ENCODE assay signal across 23 cellular contexts in genomic region chr2:120318626-120319025, GRCh38. TPM values are rescaled to one million over a fixed set of nuclear protein-coding genes. Genes with fewer than 3 reads are reported as not detected.
A peak's percentile ranks its signal among the peaks of the same experiment; 100 is the strongest.
DNase-seq lines count a peak whose midpoint lies in the region; ATAC-seq, FAIRE-seq and TF ChIP-seq lines count a peak whose summit lies in the region.
"Had no signal": no experiment of that assay in that cellular context is flagged by ENCODE, and none has a peak within 500 bp of the region (broad histone marks: within the 10 kb centered on the region; RNA-seq: fewer than 3 reads in every experiment).

No MANE protein-coding gene starts in this region.

- no peak overlapping the region for H3K14ac ChIP-seq in H1 (ENCODE audit: insufficient read length)

- TF ChIP-seq CTCF in H1 (IDR thresholded peaks at IDR 0.05; ENCODE audit: control extremely low read depth in 1 of 3, insufficient read depth in 1 of 3, low read depth in 1 of 3, low read length in 3 of 3) (no peak), right atrium auricular region (IDR thresholded peaks at IDR 0.05) (no peak), testis (IDR thresholded peaks at IDR 0.05) (no peak), omental fat pad (IDR thresholded peaks at IDR 0.05) (no peak)

- no peak overlapping the region for H3K4me3 ChIP-seq in H7 (ENCODE audit: insufficient read depth, low read depth, low read length)
- H3K4me3 ChIP-seq in H1 (ENCODE audit: extremely low read depth in 1 of 4, insufficient read depth in 2 of 4, low read depth in 3 of 4, low read length in 4 of 4): no peak overlapping the region
- H3K4me3 ChIP-seq in right atrium auricular region: no peak overlapping the region
- H3K4me3 ChIP-seq in testis: no peak overlapping the region
- H3K4me3 ChIP-seq: adrenal gland, dorsolateral prefrontal cortex had no signal

- peak; percentile 42 for DNase-seq in H7
- no peak for DNase-seq in H1 (ENCODE audit: low read depth in 1 of 2, low spot score in 2 of 2)
- DNase-seq in right atrium auricular region (ENCODE audit: low spot score): peak; percentile 67
- peak; percentile 71 for DNase-seq in testis
- no peak for DNase-seq in stimulated activated CD4-positive, alpha-beta T cell treated with anti-CD3 and anti-CD28 coated beads, Interleukin-2, amount 100 ng/mL, for 48 hours
- no peak for DNase-seq in omental fat pad (ENCODE audit: low spot score)
- DNase-seq: activated CD4-positive, CD25-positive, alpha-beta regulatory T cell treated with anti-CD3 and anti-CD28 coated beads, Interleukin-2, amount 50 U/mL, for 72 hours; activated CD8-positive, alpha-beta T cell treated with anti-CD3 and anti-CD28 coated beads for 36 hours; activated gamma-delta T cell treated with Interleukin-2 at 50 U/mL for 16 hours; activated T-cell treated with anti-CD3 and anti-CD28 coated beads for 4 hours; CD4-positive, CD25-positive, alpha-beta regulatory T cell; Kasumi-1; NCI-H187 treated with DMSO at 0.1 percent for 48 hours; NCI-H226; NCI-H774; OCI-M1; T-cell had no signal

- TF ChIP-seq POLR2A in H1 (IDR thresholded peaks at IDR 0.05; ENCODE audit: control extremely low read depth in 1 of 2, low read depth in 2 of 2, low read length in 2 of 2) (no peak), testis (IDR thresholded peaks at IDR 0.05) (no peak)

- no peak overlapping the region for H4K5ac ChIP-seq in H1 (ENCODE audit: insufficient read length, low read depth, low read length)

- no peaks in the 10 kb centered on the region; a peak in 2 of 7 replicates for H3K4me1 ChIP-seq in H1 (replicated peaks in 1 of 4; ENCODE audit: control insufficient read depth in 3 of 4, insufficient read depth in 4 of 4, low read length in 3 of 4)
- peaks cover 0 to 25% of the 10 kb centered on the region in 2 donors for H3K4me1 ChIP-seq in right atrium auricular region
- peaks cover 23% of the 10 kb centered on the region for H3K4me1 ChIP-seq in testis

- no peaks in the 10 kb centered on the region; the same call in 1 of the 2 replicates for H3K23me2 ChIP-seq in H1 (ENCODE audit: low read depth, low read length)

- no peak for TF ChIP-seq RAD21 in H1 (IDR thresholded peaks at IDR 0.05 in 1 of 2, conservative IDR thresholded peaks at IDR 0.05 in 1 of 2; ENCODE audit: low read depth in 2 of 2, low read length in 2 of 2)

- ATAC-seq in GM19023 (IDR thresholded peaks at IDR 0.05; ENCODE audit: unreplicated experiment) (no peak), omental fat pad (ENCODE audit: low FRiP score) (no peak)
- ATAC-seq: activated CD8-positive, alpha-beta T cell treated with anti-CD3 and anti-CD28 coated beads for 36 hours; T-cell had no signal

- no peak for TF ChIP-seq EP300 in H1 (IDR thresholded peaks at IDR 0.05; ENCODE audit: borderline replicate concordance in 1 of 2, low read depth in 2 of 2, low read length in 2 of 2)

- no peak overlapping the region for H4K91ac ChIP-seq in H1 (replicated peaks; ENCODE audit: insufficient read length, low read length)

- H3K36me3 ChIP-seq in H7 (replicated peaks; ENCODE audit: control insufficient read depth, insufficient read depth, low read length): no peaks in the 10 kb centered on the region
- H3K36me3 ChIP-seq in H1 (ENCODE audit: control insufficient read depth in 2 of 4, insufficient read depth in 4 of 4, low read length in 3 of 4): no peaks in the 10 kb centered on the region
- no peaks in the 10 kb centered on the region for H3K36me3 ChIP-seq in right atrium auricular region
- no peaks in the 10 kb centered on the region for H3K36me3 ChIP-seq in testis (ENCODE audit: low read depth, missing control alignments)
- H3K36me3 ChIP-seq: adrenal gland had no signal

- no peak overlapping the region for H2AFZ ChIP-seq in H1 (ENCODE audit: low read length)

- no peak overlapping the region for H3K9ac ChIP-seq in H1 (replicated peaks in 1 of 4; ENCODE audit: extremely low read depth in 1 of 4, low read depth in 3 of 4, low read length in 3 of 4)

- POLR2A ChIA-PET in H1 (lab: Charles Lee; ENCODE audit: partially characterized antibody): no interaction called here

- H3K27ac ChIP-seq in H1 (ENCODE audit: low read depth, low read length) (no peak overlapping the region), right atrium auricular region (no peak overlapping the region), testis (no peak overlapping the region)
- H3K27ac ChIP-seq: adrenal gland, dorsolateral prefrontal cortex had no signal

- intact Hi-C loops in testis (cut with DNase I; ENCODE audit: low total_unique reads): no loop called here

- H3K23ac ChIP-seq in H1 (ENCODE audit: insufficient read length): no peak overlapping the region

- H2BK120ac ChIP-seq in H1 (replicated peaks; ENCODE audit: low read depth, low read length): no peak overlapping the region

- CTCF ChIA-PET in H1 (lab: Charles Lee; ENCODE audit: partially characterized antibody): interaction anchor here (1.2 to 1.5 kb wide), 2 partner anchors 16 to 111 kb away, joined by 3 to 4 read pairs; no protein-coding TSS in a partner anchor

- no peak for FAIRE-seq in H1 (lab: Jason Lieb, UNC)
- FAIRE-seq: frontal cortex, keratinocyte, TTC549 had no signal

- no peak overlapping the region for H2BK12ac ChIP-seq in H1 (ENCODE audit: low read depth, low read length)

- no peak overlapping the region for H2AK5ac ChIP-seq in H1 (ENCODE audit: low read depth, low read length)

- no peak overlapping the region for H3K56ac ChIP-seq in H1 (replicated peaks; ENCODE audit: insufficient read length, low read depth, low read length)

- peak overlapping the region; percentile 11; the same call in 1 of the 2 replicates for H4K8ac ChIP-seq in H1 (ENCODE audit: extremely low read depth, insufficient read depth, low read length)

- H2BK5ac ChIP-seq in H1 (ENCODE audit: low read depth, low read length): no peak overlapping the region

- H3K4ac ChIP-seq in H1 (replicated peaks; ENCODE audit: insufficient read length, low read depth, low read length): no peak overlapping the region

- peaks cover 0 to 4% of the 10 kb centered on the region in 2 experiments for H4K20me1 ChIP-seq in H1 (replicated peaks in 1 of 2; ENCODE audit: control insufficient read depth in 1 of 2, insufficient read depth in 2 of 2, low read length in 2 of 2)

- H2BK15ac ChIP-seq in H1 (ENCODE audit: low read length): no peak overlapping the region

- no peak overlapping the region for H3K18ac ChIP-seq in H1 (ENCODE audit: extremely low read depth, low read length)

- H3K79me2 ChIP-seq in H1 (ENCODE audit: control insufficient read depth in 1 of 2, insufficient read depth in 2 of 2, low read length in 2 of 2): no peaks in the 10 kb centered on the region

- WGBS in H1 (ENCODE audit: extremely low coverage in 1 of 2, insufficient coverage in 1 of 2, insufficient read length in 1 of 2, insufficient replicate concordance in 2 of 2, low coverage in 1 of 2, low lambda C conversion rate in 2 of 2, missing lambda C conversion rate in 1 of 2), 2 experiments: 94% methylated on average over 7 of the region's 8 CpGs; no CpG with 5 or more reads in 1 of the 2 experiments
- WGBS in testis, 2 donors: 57 to 81% methylated on average over 4 to 8 of the region's 8 CpGs

- H2BK20ac ChIP-seq in H1 (ENCODE audit: low read length): no peak overlapping the region

- no peaks in the 10 kb centered on the region for H3K9me3 ChIP-seq in H1 (ENCODE audit: insufficient read depth in 2 of 2, low read depth in 1 of 2, low read length in 1 of 2)
- H3K9me3 ChIP-seq in right atrium auricular region: no peaks in the 10 kb centered on the region
- no peaks in the 10 kb centered on the region for H3K9me3 ChIP-seq in testis
- H3K9me3 ChIP-seq: adrenal gland had no signal

- no peak overlapping the region for H3K4me2 ChIP-seq in H1 (ENCODE audit: insufficient read depth in 1 of 2, low read depth in 2 of 2, low read length in 2 of 2)

- peaks cover 7% of the 10 kb centered on the region for H3K27me3 ChIP-seq in H7 (ENCODE audit: control insufficient read depth, insufficient read depth, low read length)
- H3K27me3 ChIP-seq in H1 (replicated peaks in 1 of 4; ENCODE audit: control insufficient read depth in 3 of 4, extremely low read depth in 1 of 4, insufficient read depth in 3 of 4, low read length in 3 of 4): peaks cover 3 to 26% (median 20%) of the 10 kb centered on the region in 4 experiments
- no peaks in the 10 kb centered on the region for H3K27me3 ChIP-seq in right atrium auricular region
- no peaks in the 10 kb centered on the region for H3K27me3 ChIP-seq in testis
- H3K27me3 ChIP-seq: adrenal gland, dorsolateral prefrontal cortex had no signal

- no peaks in the 10 kb centered on the region for H3K79me1 ChIP-seq in H1 (ENCODE audit: low read depth, low read length)

TF ChIP-seq in H1, 55 proteins besides CTCF, POLR2A, EP300 and RAD21 (continues in another document):
- TF ChIP-seq ZNF274 (IDR thresholded peaks at IDR 0.05; ENCODE audit: borderline replicate concordance, extremely low read depth, low read length) (no peak), ATF2 (IDR thresholded peaks at IDR 0.05; ENCODE audit: low read length) (no peak), CREB1 (IDR thresholded peaks at IDR 0.05) (no peak), TAF1 (IDR thresholded peaks at IDR 0.05; ENCODE audit: low read depth, low read length) (no peak), ASH2L (IDR thresholded peaks at IDR 0.05; ENCODE audit: low read length) (no peak)

RNA-seq across cellular contexts. Expression of gene INHBB, which starts 27.3 kb away (rescaled TPM):
- 0.07 and 0.11 TPM in 2 replicates for total RNA-seq in H7 (2014; rRNA removed; shearing (Covaris generic))
- 0.23 and 0.30 TPM in 2 replicates for total RNA-seq in H1 (2021; fragmentation: NEBNext Ultra II Directional; extraction: Animal tissue kit (Norgen Biotek cat#: 25700))
- polyA plus RNA-seq in H1 (2011; rRNA removed) (0.24 and 0.32 TPM in 2 replicates), testis (ENCODE audit: insufficient read depth, low read depth, low replicate concordance) (46.1 TPM)
- polyA plus RNA-seq in H1 (2011; cell fraction: cytosol; rRNA removed): 0.25 TPM
- polyA plus RNA-seq in H1 (2011; cell fraction: nucleus; rRNA removed): 0.44 TPM
- 0.27 to 0.51 TPM (median 0.42 TPM) in 4 replicates for polyA plus RNA-seq in H1 (2012, experiment 1 of 2)
- polyA plus RNA-seq in H1 (2012, experiment 2 of 2): 0.31 TPM
- 0.10 TPM for polyA plus RNA-seq in H1 (2013, experiment 1 of 2)
- polyA plus RNA-seq in H1 (2013, experiment 2 of 2): 0.15 TPM
- 0.19 and 0.46 TPM in 2 replicates for polyA minus RNA-seq in H1 (2011; rRNA and poly(A)+ RNA removed)
- polyA minus RNA-seq in H1 (2011; cell fraction: cytosol; rRNA and poly(A)+ RNA removed): 0.44 TPM
- polyA minus RNA-seq in H1 (2011; cell fraction: nucleus; rRNA and poly(A)+ RNA removed): 0.50 TPM
- total RNA-seq in right atrium auricular region (1 to 10 TPM in 1 of 2 donors, under 1 TPM in 1; 0.74 to 5.9 TPM), testis (100 to 1,000 TPM in 1 of 2 donors, 10 to 100 TPM in 1; 55.4 to 123 TPM), omental fat pad (10 to 100 TPM in 3 of 4 donors, 1 to 10 TPM in 1; 6.7 to 59.8 (median 28.6) TPM)
- total RNA-seq: activated CD8-positive, alpha-beta T cell treated with anti-CD3 and anti-CD28 coated beads for 36 hours; CD4-positive, CD25-positive, alpha-beta regulatory T cell had no signal
- polyA plus RNA-seq: CD4-positive, CD25-positive, alpha-beta regulatory T cell; keratinocyte had no signal

Comparison
In these comparisons a context has a peak if more than half of its experiments do, and no peak if none do; other contexts are left out.
1. DNase-seq: peak in H7 (single experiment), right atrium auricular region (single experiment) and testis (single experiment); none in H1 (0 of 2), stimulated activated CD4-positive, alpha-beta T cell treated with anti-CD3 and anti-CD28 coated beads, Interleukin-2, amount 100 ng/mL, for 48 hours (0 of 2) and omental fat pad (single experiment).